In the genomic region with DNA sequence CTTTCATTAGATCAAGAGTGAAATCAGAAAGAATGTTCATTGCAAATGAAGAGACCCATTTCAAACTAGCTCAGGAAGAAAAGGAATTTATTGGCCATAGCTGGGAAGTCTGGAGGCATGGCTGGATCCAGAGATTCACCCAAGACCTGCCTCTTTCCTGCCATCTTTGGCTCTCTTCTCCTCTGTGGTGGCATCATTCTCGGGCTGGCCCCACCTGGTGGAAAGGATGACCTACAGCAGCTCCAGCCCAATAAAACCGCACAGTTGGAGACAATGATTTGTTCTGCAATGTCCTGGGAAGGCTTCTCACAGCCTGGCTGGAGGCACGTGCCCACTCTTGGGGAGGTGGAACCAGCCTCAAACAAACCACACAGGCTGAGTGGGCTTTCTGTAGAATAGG, we compare ENCODE assay signal across 11 cellular contexts. TPM values are rescaled to one million over a fixed set of nuclear protein-coding genes. Genes with fewer than 3 reads are reported as not detected.
DNase-seq lines count a peak whose midpoint lies in the region; ATAC-seq and TF ChIP-seq lines count a peak whose summit lies in the region.
"Had no signal": no experiment of that assay in that cellular context is flagged by ENCODE, and none has a peak within 500 bp of the region (broad histone marks: within the 10 kb centered on the region; RNA-seq: fewer than 3 reads in every experiment).

No MANE protein-coding gene starts in this region.

- H4K20me1 ChIP-seq in DOHH2 (ENCODE audit: control insufficient read depth, insufficient read depth, low read depth, low read length): no peaks in the 10 kb centered on the region

- H3K4me1 Mint-ChIP-seq in activated T-cell treated with anti-CD3 and anti-CD28 coated beads, Interleukin-2, amount 50 U/mL, for 4 hours (ENCODE audit: low read depth): no peaks in the 10 kb centered on the region

- H3F3A ChIP-seq in DOHH2 (ENCODE audit: control insufficient read depth, insufficient read depth): no peaks in the 10 kb centered on the region

- no peaks in the 10 kb centered on the region for H3K9me3 Mint-ChIP-seq in activated T-cell treated with anti-CD3 and anti-CD28 coated beads, Interleukin-2, amount 50 U/mL, for 4 hours

- no peaks in the 10 kb centered on the region for H3K9me3 ChIP-seq in DOHH2 (ENCODE audit: control insufficient read depth, insufficient read depth, low read length)

- no peaks in the 10 kb centered on the region for H3K36me3 ChIP-seq in DOHH2 (ENCODE audit: control insufficient read depth, low read length)
- no peaks in the 10 kb centered on the region for H3K36me3 ChIP-seq in H7 (replicated peaks; ENCODE audit: control insufficient read depth, insufficient read depth, low read length)
- no peaks in the 10 kb centered on the region for H3K36me3 ChIP-seq in kidney epithelial cell (ENCODE audit: control insufficient read depth, insufficient read depth, low read length)

- H3K9me2 ChIP-seq in DOHH2 (replicated peaks; ENCODE audit: control insufficient read depth, low read length): no peaks in the 10 kb centered on the region

- H3K27me3 ChIP-seq in DOHH2 (ENCODE audit: control insufficient read depth, low read length) (no peaks in the 10 kb centered on the region; the same call in 1 of the 2 replicates), H7 (ENCODE audit: control insufficient read depth, insufficient read depth, low read length) (no peaks in the 10 kb centered on the region), kidney epithelial cell (ENCODE audit: control insufficient read depth, insufficient read depth, low read length) (no peaks in the 10 kb centered on the region)

- ATAC-seq in activated T-cell treated with anti-CD3 and anti-CD28 coated beads, Interleukin-2, amount 50 U/mL, for 4 hours: no peak
- no peak for ATAC-seq in HG02759 (IDR thresholded peaks at IDR 0.05; ENCODE audit: unreplicated experiment)

- no peak overlapping the region for H3K4me3 Mint-ChIP-seq in activated T-cell treated with anti-CD3 and anti-CD28 coated beads, Interleukin-2, amount 50 U/mL, for 4 hours

- H3K4me1 ChIP-seq in DOHH2 (ENCODE audit: control insufficient read depth, low read length): no peaks in the 10 kb centered on the region

- H3K79me2 ChIP-seq in DOHH2 (ENCODE audit: control insufficient read depth, low read length): no peaks in the 10 kb centered on the region

- DNase-seq in H7 (peak; percentile 47), RPMI8226 (peak; percentile 26), kidney epithelial cell (ENCODE audit: low read depth) (no peak), AML-193 (lab: John Stamatoyannopoulos, UW) (no peak), CD1c-positive myeloid dendritic cell (ENCODE audit: extremely low spot score) (no peak)
- DNase-seq in activated T-cell treated with anti-CD3 and anti-CD28 coated beads, Interleukin-2, amount 50 U/mL, for 4 hours: no peak
- DNase-seq: cortex of kidney, islet precursor cell, NCI-H510A had no signal

- TF ChIP-seq CTCF in DOHH2 (IDR thresholded peaks at IDR 0.05; ENCODE audit: low read depth, low read length, poor library complexity, severe bottlenecking) (peak; percentile 48), kidney epithelial cell (IDR thresholded peaks at IDR 0.05; ENCODE audit: insufficient read depth, low read length, poor library complexity, severe bottlenecking) (peak; percentile 9)

- no peak overlapping the region for H3K4me2 ChIP-seq in DOHH2 (ENCODE audit: low read length)

- H3K4me3 ChIP-seq in DOHH2 (ENCODE audit: low read length) (no peak overlapping the region), H7 (ENCODE audit: insufficient read depth, low read depth, low read length) (no peak overlapping the region), kidney epithelial cell (ENCODE audit: low read depth, low read length) (no peak overlapping the region)

- H3K27me3 Mint-ChIP-seq in activated T-cell treated with anti-CD3 and anti-CD28 coated beads, Interleukin-2, amount 50 U/mL, for 4 hours (ENCODE audit: low read depth): peaks cover 19% of the 10 kb centered on the region

- H3K36me3 Mint-ChIP-seq in activated T-cell treated with anti-CD3 and anti-CD28 coated beads, Interleukin-2, amount 50 U/mL, for 4 hours (ENCODE audit: insufficient read depth): no peaks in the 10 kb centered on the region

- no peak overlapping the region for H3K27ac ChIP-seq in DOHH2 (ENCODE audit: low read depth, low read length)

RNA-seq across cellular contexts. Expression of gene FERMT1, which starts 18.1 kb away (rescaled TPM):
- 11.0 and 14.3 TPM in 2 replicates for total RNA-seq in H7 (2014; rRNA removed; shearing (Covaris generic))
- 21.9 and 22.1 TPM in 2 replicates for total RNA-seq in kidney epithelial cell
- under 1 TPM; 0.08 to 0.51 (median 0.27) TPM for total RNA-seq in activated T-cell treated with anti-CD3 and anti-CD28 coated beads, Interleukin-2, amount 50 U/mL, for 4 hours

Comparison
In these comparisons a context has a peak if more than half of its experiments do, and no peak if none do; other contexts are left out.
1. DNase-seq: peak in H7 (single experiment) and RPMI8226 (single experiment); none in kidney epithelial cell (single experiment), activated T-cell treated with anti-CD3 and anti-CD28 coated beads, Interleukin-2, amount 50 U/mL, for 4 hours (single experiment), AML-193 (0 of 2) and CD1c-positive myeloid dendritic cell (single experiment).